ENCODE assay signal across 11 cellular contexts in the genomic region with DNA sequence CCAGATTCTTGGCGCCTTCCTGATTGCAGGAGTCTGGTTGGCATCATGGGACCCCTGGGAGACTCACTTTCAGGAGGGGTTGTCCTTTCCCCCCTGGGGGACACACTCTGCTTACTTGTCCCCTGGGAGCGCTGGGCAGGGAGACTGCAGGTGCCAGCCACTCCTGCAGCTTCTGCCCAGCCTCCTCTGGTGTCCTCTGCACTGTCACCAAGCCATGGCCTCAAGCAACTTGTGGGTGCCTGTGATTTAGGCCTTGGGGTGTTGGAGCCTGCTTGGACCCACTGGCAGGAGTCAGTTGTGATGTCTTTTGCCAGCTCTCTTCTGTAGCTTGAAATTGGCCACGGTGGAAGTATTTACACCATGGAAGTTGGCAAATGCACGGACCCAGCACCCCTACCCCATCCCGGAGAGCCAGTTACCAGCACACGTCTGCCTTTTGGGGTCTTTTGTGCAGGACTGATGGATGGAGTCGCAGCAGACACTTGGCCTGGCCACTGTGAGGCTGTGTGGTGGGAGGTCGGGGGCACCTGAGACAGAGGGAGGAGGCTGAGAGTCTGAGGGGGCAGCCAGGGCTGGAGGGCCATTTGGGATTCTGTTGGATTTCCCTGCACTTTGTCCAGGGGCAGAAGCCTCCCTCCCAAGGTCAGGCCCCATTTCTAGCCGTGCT.
"Had no signal": no experiment of that assay in that cellular context is flagged by ENCODE, and none has a peak within 500 bp of the region (broad histone marks: within the 10 kb centered on the region; RNA-seq: fewer than 3 reads in every experiment).

No MANE protein-coding gene starts in this region.

- H3K4me3 ChIP-seq: skin epidermis, transverse colon had no signal

- H3K9me3 Mint-ChIP-seq: T-helper 2 cell treated with Interferon-gamma antibody and Interleukin-4, amounts not matched to agents 5 μg/mL and 100 μg/mL, for 36 hours had no signal

- H3K4me1 ChIP-seq: transverse colon had no signal

- H3K27me3 Mint-ChIP-seq: natural killer cell treated with Interleukin-12 subunit alpha and Interleukin-12 subunit beta and Interleukin-15 and Interleukin-18, amount 100 ng/mL, for 72 hours had no signal

- H3K27me3 ChIP-seq: transverse colon had no signal

- H3K36me3 ChIP-seq: transverse colon had no signal

- ATAC-seq: activated naive CD4-positive, alpha-beta T cell treated with anti-CD3 and anti-CD28 coated beads, Interleukin-2, amount 50 U/mL, for 72 hours; activated T-cell treated with anti-CD3 and anti-CD28 coated beads, Interleukin-2, amount 50 U/mL, for 4 hours had no signal

- H3K4me3 Mint-ChIP-seq: activated T-cell treated with anti-CD3 and anti-CD28 coated beads, Interleukin-2, amount 50 U/mL, for 4 hours; natural killer cell treated with Interleukin-12 subunit alpha and Interleukin-12 subunit beta and Interleukin-15 and Interleukin-18, amount 100 ng/mL, for 72 hours; T-helper 2 cell treated with Interferon-gamma antibody and Interleukin-4, amounts not matched to agents 5 μg/mL and 100 μg/mL, for 36 hours had no signal

- DNase-seq: activated CD4-positive, alpha-beta T cell treated with anti-CD3 and anti-CD28 coated beads, Interleukin-2, amount 50 U/mL, for 4 hours; activated CD4-positive, CD25-positive, alpha-beta regulatory T cell treated with anti-CD3 and anti-CD28 coated beads, Interleukin-2, amount 50 U/mL, for 72 hours; activated effector memory CD4-positive, alpha-beta T cell treated with anti-CD3 and anti-CD28 coated beads, Interleukin-2, amount 50 U/mL, for 16 hours; activated T-cell treated with anti-CD3 and anti-CD28 coated beads, Interleukin-2, amount 50 U/mL, for 4 hours; hippocampal formation; mammary epithelial cell; transverse colon had no signal

- H3K27ac ChIP-seq: skin epidermis, transverse colon had no signal

- H3K9me3 ChIP-seq: transverse colon had no signal

- H3K27ac Mint-ChIP-seq: activated naive CD4-positive, alpha-beta T cell treated with anti-CD3 and anti-CD28 coated beads, Interleukin-2, amount 50 U/mL, for 72 hours; natural killer cell treated with Interleukin-12 subunit alpha and Interleukin-12 subunit beta and Interleukin-15 and Interleukin-18, amount 100 ng/mL, for 72 hours; T-helper 2 cell treated with Interferon-gamma antibody and Interleukin-4, amounts not matched to agents 5 μg/mL and 100 μg/mL, for 36 hours had no signal

- H3K36me3 Mint-ChIP-seq: activated naive CD4-positive, alpha-beta T cell treated with anti-CD3 and anti-CD28 coated beads, Interleukin-2, amount 50 U/mL, for 72 hours; natural killer cell treated with Interleukin-12 subunit alpha and Interleukin-12 subunit beta and Interleukin-15 and Interleukin-18, amount 100 ng/mL, for 72 hours had no signal
